Comparison of ENCODE assay signal across 1 cellular context in the genomic region with DNA sequence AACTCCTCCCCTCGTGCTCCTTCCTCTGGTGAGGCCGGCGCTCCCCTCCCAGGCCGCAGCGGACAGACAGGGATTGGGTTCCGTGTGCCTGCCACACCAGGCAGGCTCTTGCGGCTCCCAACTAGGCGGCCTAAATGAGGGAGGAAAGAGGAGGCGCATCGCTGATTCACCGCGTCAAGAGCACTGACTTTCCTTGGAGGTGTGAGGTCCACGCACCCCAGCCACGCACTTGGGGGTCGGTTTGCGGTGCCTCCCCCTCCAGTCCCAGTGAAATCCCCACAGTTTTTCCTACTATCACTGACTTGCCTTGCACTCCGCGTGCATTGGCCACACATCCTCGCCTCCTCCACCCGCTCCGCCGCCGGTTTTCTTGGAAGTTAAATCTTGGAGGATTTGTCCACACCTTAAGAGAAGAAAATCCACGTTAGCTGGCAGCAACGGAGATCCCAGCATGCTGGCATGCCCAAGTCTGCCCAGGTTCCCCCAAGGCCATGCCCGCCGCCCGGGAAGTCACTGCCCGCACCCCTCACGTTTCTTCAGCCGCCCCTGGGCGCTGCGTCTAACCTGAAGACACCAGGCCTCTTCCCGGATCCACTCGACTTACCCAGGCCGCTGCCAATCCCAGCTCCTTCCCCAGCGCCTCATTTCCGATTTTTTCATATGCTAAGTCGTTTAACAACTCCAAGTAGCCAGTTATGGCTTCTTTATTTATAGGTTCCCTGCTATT.
TF ChIP-seq lines count a peak whose summit lies in the region.

No MANE protein-coding gene starts in this region.

TF ChIP-seq in WTC11, 78 proteins besides CTCF, POLR2A, EP300 and RAD21 (continued from another document):
- TF ChIP-seq, protein P1, sequence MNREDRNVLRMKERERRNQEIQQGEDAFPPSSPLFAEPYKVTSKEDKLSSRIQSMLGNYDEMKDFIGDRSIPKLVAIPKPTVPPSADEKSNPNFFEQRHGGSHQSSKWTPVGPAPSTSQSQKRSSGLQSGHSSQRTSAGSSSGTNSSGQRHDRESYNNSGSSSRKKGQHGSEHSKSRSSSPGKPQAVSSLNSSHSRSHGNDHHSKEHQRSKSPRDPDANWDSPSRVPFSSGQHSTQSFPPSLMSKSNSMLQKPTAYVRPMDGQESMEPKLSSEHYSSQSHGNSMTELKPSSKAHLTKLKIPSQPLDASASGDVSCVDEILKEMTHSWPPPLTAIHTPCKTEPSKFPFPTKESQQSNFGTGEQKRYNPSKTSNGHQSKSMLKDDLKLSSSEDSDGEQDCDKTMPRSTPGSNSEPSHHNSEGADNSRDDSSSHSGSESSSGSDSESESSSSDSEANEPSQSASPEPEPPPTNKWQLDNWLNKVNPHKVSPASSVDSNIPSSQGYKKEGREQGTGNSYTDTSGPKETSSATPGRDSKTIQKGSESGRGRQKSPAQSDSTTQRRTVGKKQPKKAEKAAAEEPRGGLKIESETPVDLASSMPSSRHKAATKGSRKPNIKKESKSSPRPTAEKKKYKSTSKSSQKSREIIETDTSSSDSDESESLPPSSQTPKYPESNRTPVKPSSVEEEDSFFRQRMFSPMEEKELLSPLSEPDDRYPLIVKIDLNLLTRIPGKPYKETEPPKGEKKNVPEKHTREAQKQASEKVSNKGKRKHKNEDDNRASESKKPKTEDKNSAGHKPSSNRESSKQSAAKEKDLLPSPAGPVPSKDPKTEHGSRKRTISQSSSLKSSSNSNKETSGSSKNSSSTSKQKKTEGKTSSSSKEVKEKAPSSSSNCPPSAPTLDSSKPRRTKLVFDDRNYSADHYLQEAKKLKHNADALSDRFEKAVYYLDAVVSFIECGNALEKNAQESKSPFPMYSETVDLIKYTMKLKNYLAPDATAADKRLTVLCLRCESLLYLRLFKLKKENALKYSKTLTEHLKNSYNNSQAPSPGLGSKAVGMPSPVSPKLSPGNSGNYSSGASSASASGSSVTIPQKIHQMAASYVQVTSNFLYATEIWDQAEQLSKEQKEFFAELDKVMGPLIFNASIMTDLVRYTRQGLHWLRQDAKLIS (CRISPR knock-in tag; IDR thresholded peaks at IDR 0.05; ENCODE audit: borderline replicate concordance) = no peak
- TF ChIP-seq, protein P2, sequence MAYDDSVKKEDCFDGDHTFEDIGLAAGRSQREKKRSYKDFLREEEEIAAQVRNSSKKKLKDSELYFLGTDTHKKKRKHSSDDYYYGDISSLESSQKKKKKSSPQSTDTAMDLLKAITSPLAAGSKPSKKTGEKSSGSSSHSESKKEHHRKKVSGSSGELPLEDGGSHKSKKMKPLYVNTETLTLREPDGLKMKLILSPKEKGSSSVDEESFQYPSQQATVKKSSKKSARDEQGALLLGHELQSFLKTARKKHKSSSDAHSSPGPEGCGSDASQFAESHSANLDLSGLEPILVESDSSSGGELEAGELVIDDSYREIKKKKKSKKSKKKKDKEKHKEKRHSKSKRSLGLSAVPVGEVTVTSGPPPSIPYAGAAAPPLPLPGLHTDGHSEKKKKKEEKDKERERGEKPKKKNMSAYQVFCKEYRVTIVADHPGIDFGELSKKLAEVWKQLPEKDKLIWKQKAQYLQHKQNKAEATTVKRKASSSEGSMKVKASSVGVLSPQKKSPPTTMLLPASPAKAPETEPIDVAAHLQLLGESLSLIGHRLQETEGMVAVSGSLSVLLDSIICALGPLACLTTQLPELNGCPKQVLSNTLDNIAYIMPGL (CRISPR knock-in tag; IDR thresholded peaks at IDR 0.05) = no peak
- TF ChIP-seq NFE2L1 (CRISPR knock-in tag; IDR thresholded peaks at IDR 0.05) = 0 out of 2 replicates have a peak, but pooled peaks have one; percentile 19
- TF ChIP-seq, protein P3, sequence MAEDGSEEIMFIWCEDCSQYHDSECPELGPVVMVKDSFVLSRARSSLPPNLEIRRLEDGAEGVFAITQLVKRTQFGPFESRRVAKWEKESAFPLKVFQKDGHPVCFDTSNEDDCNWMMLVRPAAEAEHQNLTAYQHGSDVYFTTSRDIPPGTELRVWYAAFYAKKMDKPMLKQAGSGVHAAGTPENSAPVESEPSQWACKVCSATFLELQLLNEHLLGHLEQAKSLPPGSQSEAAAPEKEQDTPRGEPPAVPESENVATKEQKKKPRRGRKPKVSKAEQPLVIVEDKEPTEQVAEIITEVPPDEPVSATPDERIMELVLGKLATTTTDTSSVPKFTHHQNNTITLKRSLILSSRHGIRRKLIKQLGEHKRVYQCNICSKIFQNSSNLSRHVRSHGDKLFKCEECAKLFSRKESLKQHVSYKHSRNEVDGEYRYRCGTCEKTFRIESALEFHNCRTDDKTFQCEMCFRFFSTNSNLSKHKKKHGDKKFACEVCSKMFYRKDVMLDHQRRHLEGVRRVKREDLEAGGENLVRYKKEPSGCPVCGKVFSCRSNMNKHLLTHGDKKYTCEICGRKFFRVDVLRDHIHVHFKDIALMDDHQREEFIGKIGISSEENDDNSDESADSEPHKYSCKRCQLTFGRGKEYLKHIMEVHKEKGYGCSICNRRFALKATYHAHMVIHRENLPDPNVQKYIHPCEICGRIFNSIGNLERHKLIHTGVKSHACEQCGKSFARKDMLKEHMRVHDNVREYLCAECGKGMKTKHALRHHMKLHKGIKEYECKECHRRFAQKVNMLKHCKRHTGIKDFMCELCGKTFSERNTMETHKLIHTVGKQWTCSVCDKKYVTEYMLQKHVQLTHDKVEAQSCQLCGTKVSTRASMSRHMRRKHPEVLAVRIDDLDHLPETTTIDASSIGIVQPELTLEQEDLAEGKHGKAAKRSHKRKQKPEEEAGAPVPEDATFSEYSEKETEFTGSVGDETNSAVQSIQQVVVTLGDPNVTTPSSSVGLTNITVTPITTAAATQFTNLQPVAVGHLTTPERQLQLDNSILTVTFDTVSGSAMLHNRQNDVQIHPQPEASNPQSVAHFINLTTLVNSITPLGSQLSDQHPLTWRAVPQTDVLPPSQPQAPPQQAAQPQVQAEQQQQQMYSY (CRISPR knock-in tag; IDR thresholded peaks at IDR 0.05) = no peak
- TF ChIP-seq GRHL2 (CRISPR knock-in tag; IDR thresholded peaks at IDR 0.05; ENCODE audit: insufficient replicate concordance, severe bottlenecking) = no peak
- TF ChIP-seq CREB1 (CRISPR knock-in tag; IDR thresholded peaks at IDR 0.05) = no peak
- TF ChIP-seq, protein P4, sequence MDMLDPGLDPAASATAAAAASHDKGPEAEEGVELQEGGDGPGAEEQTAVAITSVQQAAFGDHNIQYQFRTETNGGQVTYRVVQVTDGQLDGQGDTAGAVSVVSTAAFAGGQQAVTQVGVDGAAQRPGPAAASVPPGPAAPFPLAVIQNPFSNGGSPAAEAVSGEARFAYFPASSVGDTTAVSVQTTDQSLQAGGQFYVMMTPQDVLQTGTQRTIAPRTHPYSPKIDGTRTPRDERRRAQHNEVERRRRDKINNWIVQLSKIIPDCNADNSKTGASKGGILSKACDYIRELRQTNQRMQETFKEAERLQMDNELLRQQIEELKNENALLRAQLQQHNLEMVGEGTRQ (CRISPR knock-in tag; IDR thresholded peaks at IDR 0.05) = no peak
